23 cellular contexts compared by ENCODE assay signal in the genomic region with DNA sequence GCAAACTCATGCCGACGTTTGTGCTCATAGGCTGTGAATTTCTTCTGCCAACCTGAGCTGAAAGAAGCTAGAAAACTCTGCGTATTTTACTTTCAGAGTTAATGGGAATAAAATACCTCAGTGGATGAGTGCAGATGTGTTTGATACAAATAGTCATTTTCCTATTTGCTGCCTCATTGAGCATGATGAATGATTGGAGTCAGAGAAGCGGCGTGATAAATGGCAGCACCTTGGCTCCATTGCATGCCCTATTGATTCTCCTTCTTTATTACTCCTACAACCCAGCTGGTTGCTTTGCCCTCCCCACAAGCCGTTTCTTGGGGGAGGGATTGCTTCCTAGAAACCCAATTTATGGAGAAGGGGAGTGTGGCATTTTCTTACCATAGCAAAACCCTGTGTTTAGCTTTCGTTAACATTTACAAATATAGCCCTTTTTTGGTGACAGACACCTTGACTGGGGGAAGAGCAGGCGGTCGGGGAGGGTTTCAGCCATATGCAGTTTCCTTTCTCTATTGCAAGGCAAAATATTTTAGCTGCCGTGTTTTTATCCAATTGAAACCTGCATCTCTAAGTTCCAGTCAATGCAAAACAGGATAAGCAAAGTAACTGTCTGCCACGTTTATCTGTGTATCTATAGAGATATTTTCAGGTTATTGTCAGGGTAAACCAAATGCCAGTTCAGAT.
DNase-seq lines count a peak whose midpoint lies in the region; ATAC-seq lines count a peak whose summit lies in the region.
"Had no signal": no experiment of that assay in that cellular context is flagged by ENCODE, and none has a peak within 500 bp of the region (broad histone marks: within the 10 kb centered on the region; RNA-seq: fewer than 3 reads in every experiment).

No MANE protein-coding gene starts in this region.

- no peak for ATAC-seq in HG03139 (IDR thresholded peaks at IDR 0.05; ENCODE audit: unreplicated experiment)
- ATAC-seq: lower lobe of right lung; natural killer cell; stimulated activated naive CD8-positive, alpha-beta T cell treated with anti-CD3 and anti-CD28 coated beads, Interleukin-15, Interleukin-2, amounts not matched to agents 100 U/mL and 50 U/mL, for 24 hours; T-helper 17 cell had no signal

- DNase-seq in DMS 273 (lab: John Stamatoyannopoulos, UW; ENCODE audit: unreplicated experiment) (peak; percentile 8), DMS 273 treated with DMSO at 0.1 percent for 48 hours (lab: John Stamatoyannopoulos, UW) (no peak), NCI-H1694 treated with DMSO at 0.1 percent for 48 hours (lab: John Stamatoyannopoulos, UW) (peak; percentile 69), NCI-H446 treated with DMSO at 0.1 percent for 48 hours (lab: John Stamatoyannopoulos, UW) (peak; percentile 78), kidney tubule cell (ENCODE audit: low spot score) (peak; percentile 23), DMS114 treated with DMSO at 0.1 percent for 48 hours (lab: John Stamatoyannopoulos, UW; ENCODE audit: unreplicated experiment) (no peak), iPS-NIHi7 (ENCODE audit: extremely low spot score) (no peak)
- DNase-seq: activated CD4-positive, alpha-beta memory T cell treated with anti-CD3 and anti-CD28 coated beads for 36 hours; activated CD4-positive, CD25-positive, alpha-beta regulatory T cell treated with anti-CD3 and anti-CD28 coated beads, Interleukin-2, amount 50 U/mL, for 72 hours; activated CD8-positive, alpha-beta memory T cell treated with anti-CD3 and anti-CD28 coated beads, Interleukin-2, amount 50 U/mL, for 4 hours; activated naive CD4-positive, alpha-beta T cell treated with anti-CD3 and anti-CD28 coated beads, Interleukin-2, amount 50 U/mL, for 16 hours; amygdala; H9; islet precursor cell; lower lobe of right lung; natural killer cell; NCI-H1436 treated with DMSO at 0.1 percent for 48 hours; NCI-H524 treated with DMSO at 0.1 percent for 48 hours; RPMI8226; stimulated activated naive CD8-positive, alpha-beta T cell treated with anti-CD3 and anti-CD28 coated beads, Interleukin-15, Interleukin-2, amounts not matched to agents 100 U/mL and 50 U/mL, for 24 hours; T-helper 17 cell; testis had no signal

Comparison
In these comparisons a context has a peak if more than half of its experiments do, and no peak if none do; other contexts are left out.
1. DNase-seq: peak in DMS 273 (single experiment), NCI-H1694 treated with DMSO at 0.1 percent for 48 hours (single experiment), NCI-H446 treated with DMSO at 0.1 percent for 48 hours (single experiment) and kidney tubule cell (single experiment); none in DMS 273 treated with DMSO at 0.1 percent for 48 hours (single experiment), DMS114 treated with DMSO at 0.1 percent for 48 hours (single experiment) and iPS-NIHi7 (single experiment).